ENCODE assay signal across 9 cellular contexts in the genomic region with DNA sequence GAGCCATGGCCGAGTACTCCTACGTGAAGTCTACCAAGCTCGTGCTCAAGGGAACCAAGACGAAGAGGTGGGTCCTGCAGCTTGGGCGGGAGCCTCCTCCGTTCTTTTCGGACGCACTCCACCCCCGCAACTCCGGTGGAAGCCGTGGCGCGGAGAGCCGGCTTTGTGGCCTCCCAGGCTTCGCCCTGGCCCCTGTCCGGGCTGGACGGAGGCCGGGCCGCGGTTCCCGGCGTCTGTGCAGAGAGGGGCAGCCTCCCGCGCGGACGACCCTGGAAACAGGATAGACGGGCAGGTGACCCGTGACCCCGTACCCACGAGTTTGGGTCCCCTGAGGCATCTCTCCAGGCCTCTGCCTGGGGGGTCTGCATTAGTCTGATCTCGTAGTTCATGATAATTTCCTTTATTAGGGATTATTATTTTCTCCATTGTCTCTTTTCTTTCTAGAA. TPM values are rescaled to one million over a fixed set of nuclear protein-coding genes. Genes with fewer than 3 reads are reported as not detected.
DNase-seq lines count a peak whose midpoint lies in the region; ATAC-seq, FAIRE-seq and TF ChIP-seq lines count a peak whose summit lies in the region.
"Had no signal": no experiment of that assay in that cellular context is flagged by ENCODE, and none has a peak within 500 bp of the region (broad histone marks: within the 10 kb centered on the region; RNA-seq: fewer than 3 reads in every experiment).

No MANE protein-coding gene starts in this region.

- no peaks in the 10 kb centered on the region for H3K9me3 Mint-ChIP-seq in glutamatergic neuron (ENCODE audit: unreplicated experiment)

- H3K27me3 Mint-ChIP-seq in T-helper 17 cell: no peaks in the 10 kb centered on the region
- peaks cover 6% of the 10 kb centered on the region for H3K27me3 Mint-ChIP-seq in glutamatergic neuron (ENCODE audit: unreplicated experiment)

- H3K27ac Mint-ChIP-seq in T-helper 17 cell: peak overlapping the region; percentile 79
- no peak overlapping the region for H3K27ac Mint-ChIP-seq in glutamatergic neuron (ENCODE audit: unreplicated experiment)

- H3K4me1 Mint-ChIP-seq in T-helper 17 cell (peaks cover 31% of the 10 kb centered on the region), glutamatergic neuron (ENCODE audit: low read depth, unreplicated experiment) (peaks cover 9% of the 10 kb centered on the region)

- peak overlapping the region; percentile 86 to 94 for H3K27ac ChIP-seq in small intestine (ENCODE audit: low read depth in 1 of 2, low read length in 1 of 2)

- FAIRE-seq in small intestine (lab: Jason Lieb, UNC) (no peak), D721Med (lab: Jason Lieb, UNC) (no peak)
- FAIRE-seq: TTC549 had no signal

- H3K4me1 ChIP-seq in small intestine (ENCODE audit: control insufficient read depth in 2 of 2, insufficient read depth in 1 of 2, low read depth in 1 of 2, low read length in 1 of 2): no peaks in the 10 kb centered on the region

- intact Hi-C loops in posterior vena cava (cut with DNase I): no loop called here

- H3K36me3 Mint-ChIP-seq in T-helper 17 cell (ENCODE audit: low read depth) (no peaks in the 10 kb centered on the region), glutamatergic neuron (ENCODE audit: unreplicated experiment) (peaks cover 5% of the 10 kb centered on the region)

- H3K27me3 ChIP-seq in small intestine (ENCODE audit: control insufficient read depth in 2 of 2, insufficient read depth in 2 of 2, low read length in 2 of 2): no peaks in the 10 kb centered on the region

- peak in 1 of 3 donors; percentile 21 for DNase-seq in T-helper 17 cell
- peak; percentile 40 for DNase-seq in glutamatergic neuron
- DNase-seq in small intestine: no peak
- no peak for DNase-seq in DMS 273 treated with DMSO at 0.1 percent for 48 hours (lab: John Stamatoyannopoulos, UW)
- DNase-seq in D721Med (ENCODE audit: insufficient read length, low spot score): no peak
- DNase-seq in posterior vena cava (ENCODE audit: low spot score): no peak
- DNase-seq in RPMI8226: no peak

- ATAC-seq in GM21786 (IDR thresholded peaks at IDR 0.05; ENCODE audit: unreplicated experiment): peak; percentile 38
- ATAC-seq in T-helper 17 cell: no peak

- no peaks in the 10 kb centered on the region for H3K9me3 ChIP-seq in T-helper 17 cell (ENCODE audit: control insufficient read depth, low read length, poor library complexity, severe bottlenecking)
- no peaks in the 10 kb centered on the region for H3K9me3 ChIP-seq in small intestine (ENCODE audit: control insufficient read depth, low read depth)

- H3K36me3 ChIP-seq in small intestine (ENCODE audit: control insufficient read depth in 2 of 2, insufficient read depth in 2 of 2, low read length in 2 of 2): peaks cover 0 to 3% of the 10 kb centered on the region in 2 donors

- H3K4me3 Mint-ChIP-seq in T-helper 17 cell (peak overlapping the region; percentile 88), glutamatergic neuron (ENCODE audit: unreplicated experiment) (peak overlapping the region; percentile 93)

- WGBS in small intestine, 3 donors: 2 to 3% (median 2%) methylated on average over 28 to 31 of the region's 31 CpGs

- TF ChIP-seq CTCF in glutamatergic neuron (IDR thresholded peaks at IDR 0.05; ENCODE audit: partially characterized antibody, unreplicated experiment) (no peak), D721Med (IDR thresholded peaks at IDR 0.05; ENCODE audit: insufficient read depth, missing control alignments) (no peak)

- peak overlapping the region; percentile 73 to 96 for H3K4me3 ChIP-seq in small intestine (ENCODE audit: low read depth in 1 of 2, low read length in 2 of 2)

RNA-seq across cellular contexts. Expression of a gene that starts 0.4 kb away (rescaled TPM):
- total RNA-seq in T-helper 17 cell: 10 to 100 TPM; 38.8 to 54.0 TPM
- 46.0 TPM for total RNA-seq in glutamatergic neuron (ENCODE audit: unreplicated experiment)
- 10 to 100 TPM; 35.6 to 40.4 (median 37.3) TPM for polyA plus RNA-seq in small intestine
- total RNA-seq in posterior vena cava: 10 to 100 TPM; 41.6 to 46.4 TPM
